ENCODE assay signal across 9 cellular contexts in the genomic region with DNA sequence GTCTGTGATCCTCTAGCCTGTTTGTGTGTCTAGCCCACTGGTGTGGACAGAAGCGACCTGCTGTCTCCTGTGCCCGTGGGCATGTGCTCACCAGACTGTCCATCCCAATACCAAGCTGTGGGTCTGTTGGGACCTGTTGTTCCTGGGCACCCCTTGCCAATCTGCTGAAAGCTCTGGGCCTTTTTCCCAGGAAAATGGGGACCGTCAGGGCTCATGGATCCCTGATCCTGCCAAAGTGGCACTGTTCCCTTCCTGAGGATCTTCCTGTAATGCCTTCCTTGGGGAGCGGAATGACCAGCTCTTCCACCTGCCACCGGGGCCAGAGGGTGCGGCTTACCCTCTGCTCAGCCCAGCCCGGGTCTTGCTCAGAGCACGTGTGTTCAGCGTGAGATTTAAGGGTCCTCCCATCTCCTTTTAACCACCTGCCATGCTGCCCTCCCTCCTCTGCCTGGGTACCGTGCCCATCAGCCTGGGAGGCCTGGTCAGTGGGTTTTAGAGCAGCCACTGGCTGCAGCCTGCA. TPM values are rescaled to one million over a fixed set of nuclear protein-coding genes. Genes with fewer than 3 reads are reported as not detected.
DNase-seq lines count a peak whose midpoint lies in the region; ATAC-seq and TF ChIP-seq lines count a peak whose summit lies in the region.
"Had no signal": no experiment of that assay in that cellular context is flagged by ENCODE, and none has a peak within 500 bp of the region (broad histone marks: within the 10 kb centered on the region; RNA-seq: fewer than 3 reads in every experiment).

No MANE protein-coding gene starts in this region.

- H4K20me1 ChIP-seq in PC-9 (ENCODE audit: insufficient read depth) = no peaks in the 10 kb centered on the region
- H4K20me1 ChIP-seq in osteoblast (ENCODE audit: insufficient read depth, low read length) = no peaks in the 10 kb centered on the region

- no peaks in the 10 kb centered on the region for H3K9me3 ChIP-seq in CD8-positive, alpha-beta T cell (ENCODE audit: low read length)
- H3K9me3 ChIP-seq in PC-9 (ENCODE audit: insufficient read depth, low read depth) (no peaks in the 10 kb centered on the region), ectodermal cell (ENCODE audit: control insufficient read depth, low read length) (no peaks in the 10 kb centered on the region), osteoblast (ENCODE audit: low read depth, low read length) (no peaks in the 10 kb centered on the region)

- 0 out of 2 replicates have a peak overlapping the region, but pooled peaks have one; percentile 22 for H2AFZ ChIP-seq in PC-9
- no peak overlapping the region for H2AFZ ChIP-seq in osteoblast (ENCODE audit: low read length)

- H3K36me3 Mint-ChIP-seq in CD8-positive, alpha-beta T cell = no peaks in the 10 kb centered on the region

- DNase-seq in CD8-positive, alpha-beta T cell = no peak
- DNase-seq in PC-9 (no peak), osteoblast (ENCODE audit: insufficient read length, low spot score, missing footprints) (no peak), islet precursor cell (no peak), NCI-H510A treated with DMSO at 0.1 percent for 48 hours (lab: John Stamatoyannopoulos, UW) (no peak)

- no TSS peak for BruUV-seq in PC-9 (replicated peaks; lab: Mats Ljungman, UMichigan)

- peaks cover 27% of the 10 kb centered on the region for H3F3A ChIP-seq in PC-9 (ENCODE audit: insufficient read depth, low read depth)

- H3K36me3 ChIP-seq in CD8-positive, alpha-beta T cell (ENCODE audit: insufficient read depth, low read length) = no peaks in the 10 kb centered on the region
- no peaks in the 10 kb centered on the region for H3K36me3 ChIP-seq in PC-9 (ENCODE audit: low read depth)
- H3K36me3 ChIP-seq in ectodermal cell (ENCODE audit: control insufficient read depth, insufficient read depth, low read length) = no peaks in the 10 kb centered on the region
- H3K36me3 ChIP-seq in osteoblast (ENCODE audit: insufficient read depth, low read length) = no peaks in the 10 kb centered on the region

- intact Hi-C loops in CD8-positive, alpha-beta T cell (cut with DNase I, micrococcal nuclease) = loop anchor here in 1 of 2 experiments (1.0 to 2.0 kb wide), 2 partner anchors 25 to 203 kb away; no protein-coding TSS in a partner anchor
- intact Hi-C loops in PC-9 (cut with micrococcal nuclease; ENCODE audit: unreplicated experiment) = loop anchor here (1.0 kb wide), 1 partner anchor 22 kb away; no protein-coding TSS in a partner anchor

- H3K79me2 ChIP-seq in PC-9 (ENCODE audit: low read depth) (no peaks in the 10 kb centered on the region), osteoblast (ENCODE audit: insufficient read depth, low read length) (no peaks in the 10 kb centered on the region)

- WGBS in ectodermal cell, 2 experiments = 69 to 74% methylated on average over 10 of the region's 10 CpGs

- H3K4me1 Mint-ChIP-seq in CD8-positive, alpha-beta T cell (ENCODE audit: low read depth) = peaks cover 48% of the 10 kb centered on the region

- no peaks in the 10 kb centered on the region for H3K27me3 ChIP-seq in CD8-positive, alpha-beta T cell (ENCODE audit: insufficient read depth, low read length)
- no peaks in the 10 kb centered on the region for H3K27me3 ChIP-seq in PC-9 (ENCODE audit: insufficient read depth, low read depth)
- H3K27me3 ChIP-seq in ectodermal cell (ENCODE audit: control insufficient read depth, insufficient read depth, low read length, poor library complexity, severe bottlenecking) = no peaks in the 10 kb centered on the region
- H3K27me3 ChIP-seq in osteoblast (ENCODE audit: insufficient read depth, low read length) = no peaks in the 10 kb centered on the region

- H3K4me3 ChIP-seq in CD8-positive, alpha-beta T cell (ENCODE audit: low read depth, low read length) = peak overlapping the region; percentile 15
- H3K4me3 ChIP-seq in PC-9 (no peak overlapping the region; the same call in 1 of the 2 replicates), ectodermal cell (ENCODE audit: insufficient read depth, low read depth, low read length) (no peak overlapping the region), osteoblast (ENCODE audit: insufficient read depth, low read length) (no peak overlapping the region)

- H3K4me1 ChIP-seq in CD8-positive, alpha-beta T cell (ENCODE audit: insufficient read depth, low read length) = peaks cover 54% of the 10 kb centered on the region
- peaks cover 59% of the 10 kb centered on the region for H3K4me1 ChIP-seq in PC-9 (replicated peaks; ENCODE audit: insufficient read depth)
- peaks cover 87% of the 10 kb centered on the region for H3K4me1 ChIP-seq in ectodermal cell (ENCODE audit: control insufficient read depth, insufficient read depth, low read length)
- peaks cover 42% of the 10 kb centered on the region for H3K4me1 ChIP-seq in osteoblast (ENCODE audit: insufficient read depth, low read length)

- CTCF ChIA-PET in CD8-positive, alpha-beta T cell (lab: Charles Lee) = interaction anchor here (1.5 to 2.3 kb wide), 2 partner anchors 45 to 105 kb away, joined by 3 to 10 read pairs; no protein-coding TSS in a partner anchor
- CTCF ChIA-PET in PC-9 (lab: Charles Lee) = interaction anchor here (0.6 kb wide), 2 partner anchors 235 to 304 kb away, joined by 3 read pairs; no protein-coding TSS in a partner anchor

- H3K27ac ChIP-seq in CD8-positive, alpha-beta T cell (ENCODE audit: low read depth, low read length) = no peak overlapping the region
- H3K27ac ChIP-seq in PC-9 (peak overlapping the region; percentile 90), ectodermal cell (ENCODE audit: insufficient read depth, low read depth, low read length, poor library complexity, severe bottlenecking) (peak overlapping the region; percentile 95), osteoblast (ENCODE audit: low read depth, low read length) (peak overlapping the region; percentile 89)

- no peaks in the 10 kb centered on the region for H3K9me2 ChIP-seq in PC-9 (ENCODE audit: insufficient read depth)

- H3K27ac Mint-ChIP-seq in CD8-positive, alpha-beta T cell = peak overlapping the region; percentile 85

- peak overlapping the region; percentile 71 for H3K4me3 Mint-ChIP-seq in CD8-positive, alpha-beta T cell
- H3K4me3 Mint-ChIP-seq: IgD-negative memory B cell had no signal

- no peak for TF ChIP-seq CTCF in CD8-positive, alpha-beta T cell (IDR thresholded peaks at IDR 0.05)
- TF ChIP-seq CTCF in PC-9 (conservative IDR thresholded peaks at IDR 0.05) = no peak
- peak; percentile 5 for TF ChIP-seq CTCF in osteoblast (IDR thresholded peaks at IDR 0.05; ENCODE audit: extremely low read depth, low read depth, low read length)

- POLR2A ChIA-PET in CD8-positive, alpha-beta T cell (lab: Charles Lee) = interaction anchor here (1.3 to 1.4 kb wide), 2 partner anchors 77 to 640 kb away, joined by 5 read pairs; no protein-coding TSS in a partner anchor
- POLR2A ChIA-PET in PC-9 (lab: Charles Lee; ENCODE audit: unreplicated experiment) = interaction anchor here (0.6 to 1.3 kb wide), 3 partner anchors 23 to 57 kb away, joined by 3 to 10 read pairs (median 4); no protein-coding TSS in a partner anchor

- H3K9me3 Mint-ChIP-seq in CD8-positive, alpha-beta T cell = no peaks in the 10 kb centered on the region
- H3K9me3 Mint-ChIP-seq: IgD-negative memory B cell had no signal

- no peaks in the 10 kb centered on the region for H3K27me3 Mint-ChIP-seq in CD8-positive, alpha-beta T cell (ENCODE audit: low read depth)

- ATAC-seq in CD8-positive, alpha-beta T cell = peak; percentile 3
- ATAC-seq in HG03108 (IDR thresholded peaks at IDR 0.05; ENCODE audit: unreplicated experiment) (no peak), GM21367 (IDR thresholded peaks at IDR 0.05; ENCODE audit: unreplicated experiment) (no peak)

- H3K4me2 ChIP-seq in PC-9 (peak overlapping the region; percentile 70), osteoblast (ENCODE audit: insufficient read depth, low read length) (peak overlapping the region; percentile 51)

RNA-seq across cellular contexts. Expression of a gene that starts 59.3 kb away (rescaled TPM):
- total RNA-seq in CD8-positive, alpha-beta T cell = 1 to 10 TPM; 8.5 to 9.1 TPM
- total RNA-seq in PC-9 (2021) (109 and 125 TPM in 2 replicates), osteoblast (15.6 and 19.4 TPM in 2 replicates)
- polyA plus RNA-seq in ectodermal cell (2013, experiment 1 of 4) = 41.6 TPM
- 33.4 TPM for polyA plus RNA-seq in ectodermal cell (2013, experiment 2 of 4)
- 34.5 TPM for polyA plus RNA-seq in ectodermal cell (2013, experiment 3 of 4)
- polyA plus RNA-seq in ectodermal cell (2013, experiment 4 of 4) = 32.3 TPM
